In genomic region chr17:31521632-31522283, GRCh38 we compare ENCODE assay signal across 21 cellular contexts.
"Had no signal": no experiment of that assay in that cellular context is flagged by ENCODE, and none has a peak within 500 bp of the region (broad histone marks: within the 10 kb centered on the region; RNA-seq: fewer than 3 reads in every experiment).

No MANE protein-coding gene starts in this region.

- H3K27me3 ChIP-seq: heart left ventricle, ovary, thyroid gland had no signal

- H3K4me1 Mint-ChIP-seq: neural crest cell had no signal

- H3K27me3 Mint-ChIP-seq: activated B cell treated with CpG ODN at 0.5 μM for 24 hours; activated naive CD8-positive, alpha-beta T cell; effector memory CD8-positive, alpha-beta T cell; naive B cell had no signal

- H3K36me3 ChIP-seq: ovary had no signal

- H3K9me3 ChIP-seq: ovary, thyroid gland had no signal

- ATAC-seq: activated T-cell treated with anti-CD3 and anti-CD28 coated beads, Interleukin-2, amount 50 U/mL, for 72 hours; effector memory CD8-positive, alpha-beta T cell; mucosa of descending colon; sciatic nerve had no signal

- DNase-seq: activated B cell treated with CpG ODN at 0.5 μM for 24 hours; activated CD4-positive, alpha-beta T cell treated with anti-CD3 and anti-CD28 coated beads for 48 hours; activated CD8-positive, alpha-beta memory T cell treated with anti-CD3 and anti-CD28 coated beads, Interleukin-2, amount 50 U/mL, for 4 hours; activated gamma-delta T cell; activated T-cell treated with anti-CD3 and anti-CD28 coated beads, Interleukin-2, amount 50 U/mL, for 72 hours; dermis blood vessel endothelial cell; effector memory CD8-positive, alpha-beta T cell; foreskin fibroblast; heart left ventricle; kidney glomerular epithelial cell; mesenchymal stem cell; mucosa of descending colon; naive B cell; ovary; stimulated activated naive CD4-positive, alpha-beta T cell; T-helper 1 cell; T-helper 9 cell; thyroid gland had no signal

- H3K4me3 Mint-ChIP-seq: activated B cell treated with CpG ODN at 0.5 μM for 24 hours; activated naive CD8-positive, alpha-beta T cell; activated T-cell treated with anti-CD3 and anti-CD28 coated beads, Interleukin-2, amount 50 U/mL, for 72 hours; effector memory CD8-positive, alpha-beta T cell; naive B cell; neural crest cell had no signal

- H3K27ac Mint-ChIP-seq: activated B cell treated with CpG ODN at 0.5 μM for 24 hours; activated naive CD8-positive, alpha-beta T cell; activated T-cell treated with anti-CD3 and anti-CD28 coated beads, Interleukin-2, amount 50 U/mL, for 72 hours; naive B cell had no signal

- H3K9me3 Mint-ChIP-seq: activated B cell treated with CpG ODN at 0.5 μM for 24 hours; activated T-cell treated with anti-CD3 and anti-CD28 coated beads, Interleukin-2, amount 50 U/mL, for 72 hours; effector memory CD8-positive, alpha-beta T cell; neural crest cell had no signal

- H3K27ac ChIP-seq: heart left ventricle, ovary, thyroid gland had no signal

- H3K4me3 ChIP-seq: heart left ventricle, mucosa of descending colon, ovary, thyroid gland had no signal
